Comparison of ENCODE assay signal across 32 cellular contexts in the genomic region with DNA sequence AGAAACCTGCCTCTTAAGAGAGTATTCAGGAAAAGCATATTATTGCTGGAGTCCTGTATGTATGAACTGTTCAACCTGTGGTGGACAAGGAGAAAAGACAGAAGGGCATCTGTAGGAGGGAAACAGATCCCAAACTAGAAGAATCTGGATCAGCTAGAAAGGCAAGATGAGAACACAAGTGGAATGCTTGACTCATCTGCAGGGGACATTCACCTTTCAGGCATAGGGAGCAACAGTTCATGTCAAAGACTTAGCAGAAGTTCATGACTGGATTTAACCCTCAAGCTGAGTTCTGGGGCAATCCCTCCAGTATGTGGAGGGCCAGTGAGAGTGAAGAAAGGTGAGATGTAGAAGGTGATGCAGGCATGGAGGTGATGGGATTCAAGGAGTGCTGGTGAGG.
"Had no signal": no experiment of that assay in that cellular context is flagged by ENCODE, and none has a peak within 500 bp of the region (broad histone marks: within the 10 kb centered on the region; RNA-seq: fewer than 3 reads in every experiment).

No MANE protein-coding gene starts in this region.

- H3K4me1 ChIP-seq: adrenal gland, breast epithelium had no signal

- DNase-seq: activated CD4-positive, alpha-beta memory T cell treated with anti-CD3 and anti-CD28 coated beads, Interleukin-2, amount 10 ng/mL, durations not matched to agents 7 days and 5 days; activated CD4-positive, alpha-beta T cell treated with anti-CD3 and anti-CD28 coated beads for 1 hour; activated CD4-positive, alpha-beta T cell treated with anti-CD3 and anti-CD28 coated beads for 36 hours; activated CD4-positive, alpha-beta T cell treated with anti-CD3 and anti-CD28 coated beads for 48 hours; activated CD4-positive, alpha-beta T cell treated with anti-CD3 and anti-CD28 coated beads, Interleukin-2, amount 10 ng/mL, durations not matched to agents 7 days and 5 days; activated CD4-positive, alpha-beta T cell treated with anti-CD3 and anti-CD28 coated beads, Interleukin-2, amount 50 U/mL, for 48 hours; activated CD4-positive, CD25-positive, alpha-beta regulatory T cell; activated CD8-positive, alpha-beta memory T cell treated with anti-CD3 and anti-CD28 coated beads for 24 hours; activated CD8-positive, alpha-beta memory T cell treated with anti-CD3 and anti-CD28 coated beads, Interleukin-2, amount 10 ng/mL, durations not matched to agents 7 days and 5 days; activated CD8-positive, alpha-beta memory T cell treated with anti-CD3 and anti-CD28 coated beads, Interleukin-2, amount 50 U/mL, for 48 hours; activated CD8-positive, alpha-beta T cell treated with anti-CD3 and anti-CD28 coated beads, Interleukin-2, amount 10 ng/mL, durations not matched to agents 7 days and 5 days; activated effector memory CD4-positive, alpha-beta T cell treated with Interleukin-2 at 50 U/mL for 16 hours; activated gamma-delta T cell; activated naive CD4-positive, alpha-beta T cell treated with anti-CD3 and anti-CD28 coated beads, Interleukin-2, amount 10 ng/mL, durations not matched to agents 7 days and 5 days; activated naive CD4-positive, alpha-beta T cell treated with Interleukin-2 at 50 U/mL for 16 hours; activated T-cell treated with anti-CD3 and anti-CD28 coated beads, Interleukin-2, amount 50 U/mL, for 24 hours; activated T-cell treated with anti-CD3 and anti-CD28 coated beads, Interleukin-2, amount 50 U/mL, for 48 hours; adrenal gland; amniotic stem cell; aorta; body of pancreas; brain microvascular endothelial cell; caudate nucleus; cerebellar nuclear complex; T-helper 1 cell; T-helper 2 cell; T-helper 9 cell; WERI-Rb-1 had no signal

- H3K36me3 ChIP-seq: adrenal gland, brain microvascular endothelial cell, breast epithelium, cardiac muscle cell, WERI-Rb-1 had no signal

- H3K4me3 ChIP-seq: adrenal gland, body of pancreas, breast epithelium, cardiac muscle cell had no signal

- H3K27me3 ChIP-seq: adrenal gland, body of pancreas, brain microvascular endothelial cell, breast epithelium had no signal

- FAIRE-seq: astrocyte, TTC549 had no signal

- H3K27ac ChIP-seq: body of pancreas, brain microvascular endothelial cell, breast epithelium, cardiac muscle cell, WERI-Rb-1 had no signal

- H3K9me3 ChIP-seq: adrenal gland, body of pancreas, breast epithelium had no signal
